1 cellular context compared by ENCODE assay signal in genomic region chr19:10640361-10640760, GRCh38.
TF ChIP-seq lines count a peak whose summit lies in the region.

No MANE protein-coding gene starts in this region.

TF ChIP-seq in GM12878, 131 proteins besides CTCF, POLR2A, EP300 and RAD21:
- TF ChIP-seq SREBF1 (IDR thresholded peaks at IDR 0.05; ENCODE audit: low read length) (no peak), HCFC1 (IDR thresholded peaks at IDR 0.05; ENCODE audit: low read length) (no peak), ZNF592 (IDR thresholded peaks at IDR 0.05) (no peak), RBBP5 (conservative IDR thresholded peaks at IDR 0.05) (no peak), BCL11A (IDR thresholded peaks at IDR 0.05; ENCODE audit: low read depth, low read length) (no peak), SPI1 (IDR thresholded peaks at IDR 0.05; ENCODE audit: borderline replicate concordance, insufficient read depth, low read depth, low read length) (no peak), SMAD1 (IDR thresholded peaks at IDR 0.05; ENCODE audit: low read depth, partially characterized antibody) (no peak), NR2C1 (IDR thresholded peaks at IDR 0.05) (no peak), ZNF384 (IDR thresholded peaks at IDR 0.05; ENCODE audit: borderline replicate concordance, low read depth, low read length) (no peak), ATF2 (IDR thresholded peaks at IDR 0.05; ENCODE audit: low read length) (no peak), PKNOX1 (IDR thresholded peaks at IDR 0.05) (no peak), ZBTB11 (CRISPR knock-in tag; IDR thresholded peaks at IDR 0.05) (no peak)
